ENCODE assay signal across 12 cellular contexts in the genomic region with DNA sequence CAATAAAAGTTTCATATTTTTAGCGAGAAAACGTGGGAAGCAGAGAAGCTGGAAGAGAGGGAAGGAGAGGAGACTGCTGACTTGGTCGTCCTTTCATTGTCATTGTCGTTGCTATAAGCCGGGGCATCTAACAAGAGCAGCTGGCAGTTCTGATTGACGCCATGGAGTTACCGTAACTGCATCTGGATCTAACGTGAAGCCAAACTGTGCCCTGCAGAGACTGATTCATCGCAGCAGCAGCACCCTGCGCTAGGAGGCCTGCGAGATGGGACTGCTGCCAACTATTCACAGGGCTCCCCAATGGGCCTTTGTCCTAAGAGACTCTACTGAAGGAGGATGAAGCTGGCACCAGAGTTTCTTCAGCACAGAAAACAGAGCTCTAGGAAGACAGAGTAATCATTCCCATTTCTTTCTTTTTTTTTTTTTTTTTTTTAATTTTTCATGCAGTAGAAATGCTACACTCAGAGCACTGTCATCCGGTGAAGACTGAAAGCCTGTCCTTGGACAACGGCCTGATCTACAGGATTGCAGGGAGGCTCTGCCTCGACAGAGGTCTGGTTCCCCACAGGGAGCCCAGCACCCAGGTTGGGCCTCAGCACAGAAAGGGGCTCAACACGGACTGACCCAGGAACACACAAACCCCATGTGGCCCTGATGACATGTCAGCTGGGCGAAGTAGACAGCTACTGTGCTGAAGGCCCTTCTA. TPM values are rescaled to one million over a fixed set of nuclear protein-coding genes. Genes with fewer than 3 reads are reported as not detected.
DNase-seq lines count a peak whose midpoint lies in the region; ATAC-seq, FAIRE-seq and TF ChIP-seq lines count a peak whose summit lies in the region.
"Had no signal": no experiment of that assay in that cellular context is flagged by ENCODE, and none has a peak within 500 bp of the region (broad histone marks: within the 10 kb centered on the region; RNA-seq: fewer than 3 reads in every experiment).

No MANE protein-coding gene starts in this region.

- no peak for TF ChIP-seq CTCF in choroid plexus epithelial cell (conservative IDR thresholded peaks at IDR 0.05; ENCODE audit: low read depth, low read length)
- TF ChIP-seq CTCF in neural progenitor cell (IDR thresholded peaks at IDR 0.05): no peak
- TF ChIP-seq CTCF in colonic mucosa (IDR thresholded peaks at IDR 0.05): no peak

- H3K4me3 ChIP-seq in choroid plexus epithelial cell (ENCODE audit: low read depth, low read length) (no peak overlapping the region), neural progenitor cell (no peak overlapping the region), colonic mucosa (no peak overlapping the region)
- H3K4me3 ChIP-seq: ascending aorta, PC-9 had no signal

- no peak overlapping the region for H3K4me3 Mint-ChIP-seq in neural progenitor cell

- H3K4me1 ChIP-seq in neural progenitor cell (no peaks in the 10 kb centered on the region), colonic mucosa (no peaks in the 10 kb centered on the region)
- H3K4me1 ChIP-seq: ascending aorta had no signal

- no peaks in the 10 kb centered on the region for H4K20me1 ChIP-seq in neural progenitor cell (ENCODE audit: low read depth)

- no peaks in the 10 kb centered on the region for H3K9me3 Mint-ChIP-seq in neural progenitor cell

- no peak overlapping the region for H3K27ac ChIP-seq in neural progenitor cell
- no peak overlapping the region for H3K27ac ChIP-seq in colonic mucosa
- H3K27ac ChIP-seq: ascending aorta, PC-9 had no signal

- FAIRE-seq in HTR-8/SVneo (lab: Jason Lieb, UNC): no peak

- no peak overlapping the region for H3K27ac Mint-ChIP-seq in neural progenitor cell

- no peak overlapping the region for H3K4me2 ChIP-seq in neural progenitor cell
- H3K4me2 ChIP-seq: PC-9 had no signal

- H3K36me3 Mint-ChIP-seq in neural progenitor cell: peaks cover 3% of the 10 kb centered on the region

- H3K36me3 ChIP-seq in neural progenitor cell: no peaks in the 10 kb centered on the region
- H3K36me3 ChIP-seq in colonic mucosa: no peaks in the 10 kb centered on the region
- H3K36me3 ChIP-seq: ascending aorta had no signal

- intact Hi-C loops in posterior cingulate gyrus (cut with DNase I) (no loop called here), colonic mucosa (cut with DNase I) (no loop called here)

- H3K27me3 ChIP-seq in neural progenitor cell: no peaks in the 10 kb centered on the region
- H3K27me3 ChIP-seq in colonic mucosa: no peaks in the 10 kb centered on the region
- H3K27me3 ChIP-seq: ascending aorta had no signal

- H3K9ac ChIP-seq in neural progenitor cell (no peak overlapping the region), colonic mucosa (ENCODE audit: low read depth in 2 of 2, low read length in 2 of 2) (no peak overlapping the region)

- H3K9me3 ChIP-seq in neural progenitor cell (ENCODE audit: low read depth): no peaks in the 10 kb centered on the region
- no peaks in the 10 kb centered on the region for H3K9me3 ChIP-seq in colonic mucosa
- H3K9me3 ChIP-seq: ascending aorta had no signal

- DNase-seq in GM04504 (ENCODE audit: low read depth) (peak; percentile 31), NCI-H446 (lab: John Stamatoyannopoulos, UW) (peak; percentile 27 to 93), choroid plexus epithelial cell (ENCODE audit: low read depth) (peak; percentile 37), posterior cingulate gyrus (peak; percentile 81 to 99 (median 92)), neural progenitor cell (ENCODE audit: low spot score) (no peak), colonic mucosa (no peak), HTR-8/SVneo (ENCODE audit: insufficient read length, low spot score) (no peak)
- DNase-seq: foreskin fibroblast; stimulated activated CD4-positive, alpha-beta T cell treated with anti-CD3 and anti-CD28 coated beads, Interleukin-15, amount 100 ng/mL, for 24 hours had no signal

- H3K4me1 Mint-ChIP-seq in neural progenitor cell: peaks cover 1% of the 10 kb centered on the region

- peaks cover 7% of the 10 kb centered on the region for H3K27me3 Mint-ChIP-seq in neural progenitor cell (ENCODE audit: insufficient read depth, low read depth)

- no peak for ATAC-seq in GM19463 (IDR thresholded peaks at IDR 0.05; ENCODE audit: unreplicated experiment)

- H3K79me2 ChIP-seq in neural progenitor cell (ENCODE audit: low read depth): no peaks in the 10 kb centered on the region

- H3F3A ChIP-seq in neural progenitor cell (ENCODE audit: low read depth): no peaks in the 10 kb centered on the region

- H2AFZ ChIP-seq in neural progenitor cell (replicated peaks): no peak overlapping the region
- H2AFZ ChIP-seq: PC-9 had no signal

RNA-seq across cellular contexts. Expression of a gene that starts 47.8 kb away (rescaled TPM):
- total RNA-seq in neural progenitor cell (ENCODE audit: low replicate concordance): 0.99 and 3.0 TPM in 2 replicates
- 10 to 100 TPM; 49.9 to 56.8 TPM for total RNA-seq in colonic mucosa

Comparison
In these comparisons a context has a peak if more than half of its experiments do, and no peak if none do; other contexts are left out.
1. DNase-seq: peak in GM04504 (single experiment), NCI-H446 (2 of 2), choroid plexus epithelial cell (single experiment) and posterior cingulate gyrus (10 of 10); none in neural progenitor cell (single experiment), colonic mucosa (single experiment) and HTR-8/SVneo (single experiment).
2. RNA of a gene that starts 47.8 kb away (total RNA-seq): 49.9 to 56.8 TPM in colonic mucosa; 0.99 to 3.0 TPM in neural progenitor cell; every median in the first group is over 10 times any median in the second.